Comparison of ENCODE assay signal across 14 cellular contexts in the genomic region with DNA sequence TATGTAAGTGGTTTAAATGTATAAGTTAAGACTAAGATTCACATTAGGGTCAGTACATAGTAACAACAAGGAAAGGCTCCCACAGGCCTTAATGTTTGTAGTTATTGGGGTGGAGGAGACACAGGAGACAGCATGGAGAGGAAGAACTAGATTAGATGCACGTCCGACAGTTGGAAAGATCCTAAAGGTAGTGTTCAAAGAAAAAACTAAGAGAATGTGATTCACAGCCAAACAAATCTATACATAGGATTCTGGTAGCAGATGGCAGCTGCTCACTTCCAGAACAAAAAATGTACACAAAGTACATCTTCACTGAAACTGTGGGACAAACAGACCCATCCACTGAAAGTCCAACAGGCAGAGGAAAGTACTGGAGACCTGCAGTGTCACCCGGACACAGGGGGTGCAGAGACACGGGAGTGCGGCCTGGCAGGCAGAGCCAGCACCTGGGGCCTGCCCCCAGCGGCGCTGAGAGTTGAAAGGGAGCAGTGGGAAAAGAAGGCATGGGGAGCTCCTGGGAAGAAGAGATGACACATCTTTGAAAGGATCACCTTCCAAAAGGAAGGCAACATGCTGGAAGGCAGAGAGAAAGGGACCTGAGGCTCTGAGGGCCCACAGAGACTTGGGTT.
"Had no signal": no experiment of that assay in that cellular context is flagged by ENCODE, and none has a peak within 500 bp of the region (broad histone marks: within the 10 kb centered on the region; RNA-seq: fewer than 3 reads in every experiment).

No MANE protein-coding gene starts in this region.

- H3K9me3 Mint-ChIP-seq: activated T-cell treated with anti-CD3 and anti-CD28 coated beads, Interleukin-2, amount 50 U/mL, for 4 hours; natural killer cell treated with Interleukin-12 subunit alpha and Interleukin-12 subunit beta and Interleukin-15 and Interleukin-18, amount 100 ng/mL, for 72 hours; T-helper 1 cell treated with Interleukin-12 subunit alpha and Interleukin-12 subunit beta and Interleukin-4 antibody, amounts not matched to agents 30 μg/mL and 1 μg/mL, for 36 hours had no signal

- H3K27me3 Mint-ChIP-seq: activated naive CD8-positive, alpha-beta T cell; natural killer cell treated with Interleukin-12 subunit alpha and Interleukin-12 subunit beta and Interleukin-15 and Interleukin-18, amount 100 ng/mL, for 72 hours had no signal

- H3K27me3 ChIP-seq: breast epithelium had no signal

- DNase-seq: activated T-cell treated with anti-CD3 and anti-CD28 coated beads, Interleukin-2, amount 50 U/mL, for 4 hours; effector CD4-positive, alpha-beta T cell; foreskin melanocyte; head of caudate nucleus; mammary epithelial cell; retina; SHP77; trophoblast cell had no signal

- H3K36me3 ChIP-seq: breast epithelium had no signal

- H3K9me3 ChIP-seq: breast epithelium had no signal

- H3K4me3 Mint-ChIP-seq: activated naive CD8-positive, alpha-beta T cell; activated T-cell treated with anti-CD3 and anti-CD28 coated beads, Interleukin-2, amount 50 U/mL, for 4 hours; natural killer cell treated with Interleukin-12 subunit alpha and Interleukin-12 subunit beta and Interleukin-15 and Interleukin-18, amount 100 ng/mL, for 72 hours; T-helper 1 cell treated with Interleukin-12 subunit alpha and Interleukin-12 subunit beta and Interleukin-4 antibody, amounts not matched to agents 30 μg/mL and 1 μg/mL, for 36 hours had no signal

- H3K27ac Mint-ChIP-seq: natural killer cell treated with Interleukin-12 subunit alpha and Interleukin-12 subunit beta and Interleukin-15 and Interleukin-18, amount 100 ng/mL, for 72 hours; T-helper 1 cell treated with Interleukin-12 subunit alpha and Interleukin-12 subunit beta and Interleukin-4 antibody, amounts not matched to agents 30 μg/mL and 1 μg/mL, for 36 hours had no signal

- H3K4me3 ChIP-seq: breast epithelium, skin epidermis had no signal

- ATAC-seq: activated CD4-positive, CD25-positive, alpha-beta regulatory T cell treated with anti-CD3 and anti-CD28 coated beads, Interleukin-2, amount 50 U/mL, for 24 hours; activated T-cell treated with anti-CD3 and anti-CD28 coated beads, Interleukin-2, amount 50 U/mL, for 4 hours; natural killer cell treated with Interleukin-12 subunit alpha and Interleukin-12 subunit beta and Interleukin-15 and Interleukin-18, amount 100 ng/mL, for 72 hours had no signal

- H3K4me1 ChIP-seq: breast epithelium had no signal
